1 cellular context compared by ENCODE assay signal in the genomic region with DNA sequence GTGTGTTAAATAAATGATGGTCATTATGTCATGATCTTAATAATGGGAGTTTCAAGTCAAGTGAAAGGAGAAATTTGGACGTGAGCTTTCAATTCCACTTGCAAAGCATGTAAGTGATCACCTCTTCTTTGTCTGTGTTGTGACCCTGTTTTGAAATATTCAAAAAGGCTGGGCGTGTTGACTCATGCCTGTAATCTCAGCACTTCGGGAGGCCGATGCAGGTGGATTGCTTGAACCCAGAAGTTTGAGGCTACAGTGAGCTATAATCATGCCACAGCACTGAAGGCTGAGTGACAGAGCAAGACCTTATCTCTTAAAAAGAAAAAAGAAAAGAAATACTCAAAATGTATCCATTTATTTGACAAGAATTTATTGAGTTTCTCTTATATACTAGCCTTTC.
TF ChIP-seq lines count a peak whose summit lies in the region.

No MANE protein-coding gene starts in this region.

TF ChIP-seq in HepG2, 621 proteins besides CTCF, POLR2A, EP300 and RAD21:
- no peak for TF ChIP-seq SRSF9 (IDR thresholded peaks at IDR 0.05; ENCODE audit: borderline replicate concordance, insufficient read depth, low read depth, low read length, poor library complexity, severe bottlenecking)
- 0 out of 2 replicates have a peak, but pooled peaks have one; percentile 14 for TF ChIP-seq FOSL2 (CRISPR knock-in tag; IDR thresholded peaks at IDR 0.05)
- TF ChIP-seq STAG1 (CRISPR knock-in tag; IDR thresholded peaks at IDR 0.05), result no peak
